ENCODE assay signal across 22 cellular contexts in genomic region chr18:77012120-77012519, GRCh38.
DNase-seq lines count a peak whose midpoint lies in the region; ATAC-seq, FAIRE-seq and TF ChIP-seq lines count a peak whose summit lies in the region.
"Had no signal": no experiment of that assay in that cellular context is flagged by ENCODE, and none has a peak within 500 bp of the region (broad histone marks: within the 10 kb centered on the region; RNA-seq: fewer than 3 reads in every experiment).

No MANE protein-coding gene starts in this region.

- POLR2A ChIA-PET in activated CD4-positive, alpha-beta T cell treated with anti-CD3 and anti-CD28 coated beads, Interleukin-2, amount 10 ng/mL, durations not matched to agents 7 days and 5 days (lab: Charles Lee), result no interaction called here

- H3K4me1 Mint-ChIP-seq in activated T-cell treated with anti-CD3 and anti-CD28 coated beads, Interleukin-2, amount 50 U/mL, for 24 hours (ENCODE audit: low read depth), result peaks cover 15% of the 10 kb centered on the region
- H3K4me1 Mint-ChIP-seq in activated T-cell treated with anti-CD3 and anti-CD28 coated beads, Interleukin-2, amount 50 U/mL, for 4 hours (ENCODE audit: low read depth), result peaks cover 12% of the 10 kb centered on the region
- H3K4me1 Mint-ChIP-seq in activated T-helper 17 cell treated with anti-CD3 and anti-CD28 coated beads, Interleukin-2, amount 50 U/mL, for 72 hours, result peaks cover 20% of the 10 kb centered on the region
- peaks cover 71 to 82% of the 10 kb centered on the region in 2 donors for H3K4me1 Mint-ChIP-seq in natural killer cell
- H3K4me1 Mint-ChIP-seq in activated CD4-positive, alpha-beta T cell treated with anti-CD3 and anti-CD28 coated beads, Interleukin-2, amount 10 ng/mL, durations not matched to agents 7 days and 5 days, result peaks cover 18% of the 10 kb centered on the region

- CTCF ChIA-PET in activated CD4-positive, alpha-beta T cell treated with anti-CD3 and anti-CD28 coated beads, Interleukin-2, amount 10 ng/mL, durations not matched to agents 7 days and 5 days (lab: Charles Lee), result interaction anchor here (1.4 to 4.6 kb wide), 2 partner anchors 8 to 12 kb away, joined by 5 to 23 read pairs; no protein-coding TSS in a partner anchor

- peak overlapping the region; percentile 31 for H3K27ac ChIP-seq in temporal lobe (ENCODE audit: low read depth, low read length)
- H3K27ac ChIP-seq: GM23248 had no signal

- H3K36me3 Mint-ChIP-seq in activated T-cell treated with anti-CD3 and anti-CD28 coated beads, Interleukin-2, amount 50 U/mL, for 24 hours (ENCODE audit: low read depth), result peaks cover 85% of the 10 kb centered on the region
- peaks cover 30% of the 10 kb centered on the region for H3K36me3 Mint-ChIP-seq in activated T-cell treated with anti-CD3 and anti-CD28 coated beads, Interleukin-2, amount 50 U/mL, for 4 hours (ENCODE audit: insufficient read depth)
- H3K36me3 Mint-ChIP-seq in activated T-helper 17 cell treated with anti-CD3 and anti-CD28 coated beads, Interleukin-2, amount 50 U/mL, for 72 hours (ENCODE audit: low read depth), result peaks cover 79% of the 10 kb centered on the region
- peaks cover 8% of the 10 kb centered on the region for H3K36me3 Mint-ChIP-seq in natural killer cell
- H3K36me3 Mint-ChIP-seq in activated CD4-positive, alpha-beta T cell treated with anti-CD3 and anti-CD28 coated beads, Interleukin-2, amount 10 ng/mL, durations not matched to agents 7 days and 5 days (ENCODE audit: low read depth), result peaks cover 54% of the 10 kb centered on the region

- TF ChIP-seq CTCF in natural killer cell (IDR thresholded peaks at IDR 0.05), result no peak

- H3K27ac Mint-ChIP-seq in activated T-cell treated with anti-CD3 and anti-CD28 coated beads, Interleukin-2, amount 50 U/mL, for 24 hours, result peak overlapping the region; percentile 56
- peak overlapping the region; percentile 67 for H3K27ac Mint-ChIP-seq in activated T-helper 17 cell treated with anti-CD3 and anti-CD28 coated beads, Interleukin-2, amount 50 U/mL, for 72 hours
- H3K27ac Mint-ChIP-seq in natural killer cell, result peak overlapping the region; percentile 10 to 86
- no peak overlapping the region for H3K27ac Mint-ChIP-seq in activated CD4-positive, alpha-beta T cell treated with anti-CD3 and anti-CD28 coated beads, Interleukin-2, amount 10 ng/mL, durations not matched to agents 7 days and 5 days
- H3K27ac Mint-ChIP-seq: IgD-negative memory B cell had no signal

- intact Hi-C loops in natural killer cell (cut with micrococcal nuclease), result no loop called here

- no peak for FAIRE-seq in frontal cortex (lab: Jason Lieb, UNC)
- FAIRE-seq: RCC 7860 had no signal

- no peaks in the 10 kb centered on the region for H3K9me3 Mint-ChIP-seq in activated T-cell treated with anti-CD3 and anti-CD28 coated beads, Interleukin-2, amount 50 U/mL, for 24 hours
- H3K9me3 Mint-ChIP-seq in activated T-cell treated with anti-CD3 and anti-CD28 coated beads, Interleukin-2, amount 50 U/mL, for 4 hours, result no peaks in the 10 kb centered on the region
- no peaks in the 10 kb centered on the region for H3K9me3 Mint-ChIP-seq in activated T-helper 17 cell treated with anti-CD3 and anti-CD28 coated beads, Interleukin-2, amount 50 U/mL, for 72 hours
- H3K9me3 Mint-ChIP-seq in natural killer cell, result no peaks in the 10 kb centered on the region
- H3K9me3 Mint-ChIP-seq in activated CD4-positive, alpha-beta T cell treated with anti-CD3 and anti-CD28 coated beads, Interleukin-2, amount 10 ng/mL, durations not matched to agents 7 days and 5 days, result no peaks in the 10 kb centered on the region
- H3K9me3 Mint-ChIP-seq: CD4-positive, alpha-beta T cell; IgD-negative memory B cell had no signal

- H3K4me3 Mint-ChIP-seq in activated T-cell treated with anti-CD3 and anti-CD28 coated beads, Interleukin-2, amount 50 U/mL, for 24 hours, result no peak overlapping the region
- H3K4me3 Mint-ChIP-seq in activated T-cell treated with anti-CD3 and anti-CD28 coated beads, Interleukin-2, amount 50 U/mL, for 4 hours, result no peak overlapping the region
- no peak overlapping the region for H3K4me3 Mint-ChIP-seq in activated T-helper 17 cell treated with anti-CD3 and anti-CD28 coated beads, Interleukin-2, amount 50 U/mL, for 72 hours
- H3K4me3 Mint-ChIP-seq in natural killer cell, result no peak overlapping the region
- no peak overlapping the region for H3K4me3 Mint-ChIP-seq in activated CD4-positive, alpha-beta T cell treated with anti-CD3 and anti-CD28 coated beads, Interleukin-2, amount 10 ng/mL, durations not matched to agents 7 days and 5 days
- H3K4me3 Mint-ChIP-seq: CD4-positive, alpha-beta T cell had no signal

- no peaks in the 10 kb centered on the region for H3K27me3 Mint-ChIP-seq in activated T-cell treated with anti-CD3 and anti-CD28 coated beads, Interleukin-2, amount 50 U/mL, for 24 hours
- no peaks in the 10 kb centered on the region for H3K27me3 Mint-ChIP-seq in activated T-cell treated with anti-CD3 and anti-CD28 coated beads, Interleukin-2, amount 50 U/mL, for 4 hours (ENCODE audit: low read depth)
- H3K27me3 Mint-ChIP-seq in activated T-helper 17 cell treated with anti-CD3 and anti-CD28 coated beads, Interleukin-2, amount 50 U/mL, for 72 hours, result no peaks in the 10 kb centered on the region
- no peaks in the 10 kb centered on the region for H3K27me3 Mint-ChIP-seq in natural killer cell (ENCODE audit: low read depth in 2 of 2)
- no peaks in the 10 kb centered on the region for H3K27me3 Mint-ChIP-seq in activated CD4-positive, alpha-beta T cell treated with anti-CD3 and anti-CD28 coated beads, Interleukin-2, amount 10 ng/mL, durations not matched to agents 7 days and 5 days
- H3K27me3 Mint-ChIP-seq: CD4-positive, alpha-beta T cell; IgD-negative memory B cell had no signal

- ATAC-seq in activated T-cell treated with anti-CD3 and anti-CD28 coated beads, Interleukin-2, amount 50 U/mL, for 4 hours, result no peak
- ATAC-seq in activated T-helper 17 cell treated with anti-CD3 and anti-CD28 coated beads, Interleukin-2, amount 50 U/mL, for 72 hours (replicated peaks), result no peak
- ATAC-seq in natural killer cell, result no peak

- no peak for DNase-seq in activated T-cell treated with anti-CD3 and anti-CD28 coated beads, Interleukin-2, amount 50 U/mL, for 24 hours
- DNase-seq in activated T-cell treated with anti-CD3 and anti-CD28 coated beads, Interleukin-2, amount 50 U/mL, for 4 hours, result no peak
- DNase-seq in natural killer cell (no peak), frontal cortex (ENCODE audit: low spot score in 2 of 2) (no peak), amygdala (lab: John Stamatoyannopoulos, UW) (no peak)
- DNase-seq in activated CD4-positive, alpha-beta T cell treated with anti-CD3 and anti-CD28 coated beads, Interleukin-2, amount 10 ng/mL, durations not matched to agents 7 days and 5 days, result no peak
- DNase-seq: 8988T; Calu3; CD4-positive, alpha-beta T cell; GF-D8; GM23248; Kasumi-1; MM.1S; NCI-H1092 treated with DMSO at 0.1 percent for 48 hours; NCI-H2081 treated with DMSO at 0.1 percent for 48 hours; NCI-H510A; NCI-H774; Right ventricle myocardium superior had no signal
